ENCODE assay signal across 8 cellular contexts in the genomic region with DNA sequence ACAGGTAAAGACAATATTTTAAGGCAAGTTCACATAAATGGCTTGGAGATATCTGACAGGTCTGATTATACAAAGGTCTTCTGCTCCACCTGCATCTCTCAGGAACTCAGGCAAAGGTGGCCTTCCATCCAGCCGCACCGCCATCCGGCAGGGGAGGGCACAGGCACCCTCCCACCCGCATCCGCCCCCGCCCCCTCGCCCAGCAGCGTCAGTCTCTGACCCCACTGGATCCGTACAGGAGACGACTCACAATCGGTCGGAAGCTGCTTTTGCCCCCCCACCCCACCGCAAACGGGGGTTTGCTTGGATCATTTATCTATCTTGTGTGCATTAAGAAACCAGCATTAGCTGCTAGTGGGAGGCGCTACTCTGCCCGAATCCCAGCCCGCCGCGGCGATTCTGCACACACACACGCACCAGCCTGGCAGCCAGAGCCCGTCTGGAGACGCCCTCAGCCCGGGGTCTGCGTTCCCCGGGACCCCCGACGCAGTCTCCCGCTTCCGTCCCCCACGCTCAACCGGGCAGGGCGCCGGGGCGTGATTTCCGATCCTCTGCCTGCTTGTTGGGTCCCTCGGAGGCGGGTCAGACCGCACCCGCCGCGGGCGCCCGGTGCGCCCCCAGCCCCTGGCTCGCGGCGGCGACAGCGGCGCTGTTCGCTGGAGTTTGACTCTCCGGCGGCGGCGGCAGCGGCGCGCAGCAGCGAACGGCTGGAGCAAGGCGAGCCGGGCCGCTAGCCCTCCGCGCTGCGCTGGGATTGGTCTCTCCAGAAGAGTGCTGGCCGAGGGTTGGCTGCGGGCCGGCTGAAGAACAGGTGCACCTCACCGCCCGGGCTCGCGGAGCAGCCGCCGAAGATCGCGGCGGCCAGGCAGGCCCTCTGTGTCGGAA. TPM values are rescaled to one million over a fixed set of nuclear protein-coding genes. Genes with fewer than 3 reads are reported as not detected.
DNase-seq lines count a peak whose midpoint lies in the region; ATAC-seq, FAIRE-seq and TF ChIP-seq lines count a peak whose summit lies in the region.

No MANE protein-coding gene starts in this region.

- intact Hi-C loops in pancreas (cut with DNase I): no loop called here

- DNase-seq in NCI-H2171 treated with DMSO at 0.1 percent for 48 hours (lab: John Stamatoyannopoulos, UW) (peak; percentile 16), NCI-H2171 (lab: John Stamatoyannopoulos, UW) (no peak), SK-N-DZ (ENCODE audit: low spot score) (peak; percentile 85), foreskin melanocyte (peak; percentile 16), pancreas (peak; percentile 51 to 89 (median 73)), KG1 (lab: John Stamatoyannopoulos, UW) (no peak), NOMO-1 treated with dmso at 0.1 percent for 144 hours (lab: John Stamatoyannopoulos, UW; ENCODE audit: unreplicated experiment) (no peak)

- H3K27ac ChIP-seq in pancreas: no peak overlapping the region

- H3K36me3 ChIP-seq in pancreas: no peaks in the 10 kb centered on the region

- ATAC-seq in pancreas: peak; percentile 88 to 97 (median 94)
- ATAC-seq in GM18861 (IDR thresholded peaks at IDR 0.05; ENCODE audit: unreplicated experiment): no peak

- H3K9me3 ChIP-seq in pancreas: no peaks in the 10 kb centered on the region

- 1% methylated on average over 65 to 80 of the region's 80 CpGs for WGBS in pancreas, 2 donors

- H3K27me3 ChIP-seq in pancreas: peaks cover 0 to 24% (median 0%) of the 10 kb centered on the region in 4 donors

- peak overlapping the region; percentile 4 to 48 (median 26) for H3K4me3 ChIP-seq in pancreas

- TF ChIP-seq CTCF in pancreas (IDR thresholded peaks at IDR 0.05): no peak

- FAIRE-seq in pancreas (lab: Jason Lieb, UNC): no peak

- H3K4me1 ChIP-seq in pancreas: peaks cover 0 to 6% (median 0%) of the 10 kb centered on the region in 3 donors

RNA-seq across cellular contexts. Expression of gene NRG3, which starts 0.8 kb away (rescaled TPM):
- 3.2 and 5.9 TPM in 2 replicates for polyA plus RNA-seq in SK-N-DZ (2014; cell fraction: cytosol; rRNA removed)
- polyA plus RNA-seq in SK-N-DZ (2014; cell fraction: nucleus; rRNA removed): 3.5 and 6.0 TPM in 2 replicates
- under 1 TPM in 4 of 6 donors, not detected in 2; 0.14 to 0.34 (median 0.24) TPM for total RNA-seq in pancreas
- polyA plus RNA-seq in pancreas: under 1 TPM; 0.19 to 0.59 TPM

Comparison
In these comparisons a context has a peak if more than half of its experiments do, and no peak if none do; other contexts are left out.
1. DNase-seq: peak in NCI-H2171 treated with DMSO at 0.1 percent for 48 hours (single experiment), SK-N-DZ (single experiment), foreskin melanocyte (single experiment) and pancreas (6 of 6); none in NCI-H2171 (single experiment), KG1 (single experiment) and NOMO-1 treated with dmso at 0.1 percent for 144 hours (single experiment).